Comparison of ENCODE assay signal across 19 cellular contexts in the genomic region with DNA sequence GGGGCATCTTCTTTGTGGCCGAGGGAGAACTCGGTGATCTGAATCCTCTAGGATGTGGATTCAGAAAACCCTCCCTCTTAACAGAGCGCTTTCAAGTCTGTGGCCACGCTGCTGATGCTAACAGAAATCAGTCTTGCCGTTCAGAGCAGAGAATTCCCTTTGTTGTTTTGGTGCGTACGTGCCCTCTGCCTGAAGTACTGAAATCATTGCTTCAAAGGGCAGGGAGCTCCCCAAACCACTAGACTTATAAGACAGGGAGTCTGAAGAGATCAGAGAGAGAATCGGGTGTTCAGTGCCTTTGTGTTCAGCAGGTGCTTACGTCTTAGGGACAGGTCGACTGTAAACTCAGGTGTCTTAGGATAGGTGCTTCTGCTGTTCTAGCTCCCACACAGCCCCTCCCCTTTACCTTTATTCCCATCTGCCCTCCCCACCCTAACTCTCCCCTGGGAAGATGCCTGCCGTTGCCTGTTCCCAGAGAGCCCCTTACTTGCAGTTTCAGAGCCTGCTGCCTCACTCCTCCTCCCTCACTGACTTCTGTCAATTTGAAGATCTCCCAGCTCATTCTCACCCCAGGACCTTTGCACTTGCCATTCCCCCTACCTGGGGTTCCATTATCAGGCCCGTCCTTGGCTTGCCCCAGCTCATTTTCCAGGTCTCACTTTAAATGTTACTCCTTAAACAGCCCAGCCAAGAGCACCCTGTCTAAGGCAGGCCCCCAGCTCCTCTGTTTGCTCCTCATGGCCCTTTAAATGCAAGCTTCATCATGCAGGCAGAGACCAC.
"Had no signal": no experiment of that assay in that cellular context is flagged by ENCODE, and none has a peak within 500 bp of the region (broad histone marks: within the 10 kb centered on the region; RNA-seq: fewer than 3 reads in every experiment).

No MANE protein-coding gene starts in this region.

- H3K9me3 Mint-ChIP-seq: naive thymus-derived CD8-positive, alpha-beta T cell; neural crest cell; stimulated activated naive B cell treated with anti-CD40 and anti-IgM and Interleukin-4, amounts not matched to agents 10 μg/mL and 1 μg/mL and 100 μg/mL, for 72 hours had no signal

- H3K4me3 Mint-ChIP-seq: naive thymus-derived CD8-positive, alpha-beta T cell; neural crest cell; stimulated activated naive B cell treated with anti-CD40 and anti-IgM and Interleukin-4, amounts not matched to agents 10 μg/mL and 1 μg/mL and 100 μg/mL, for 72 hours had no signal

- H3K36me3 Mint-ChIP-seq: naive thymus-derived CD8-positive, alpha-beta T cell; stimulated activated naive B cell treated with anti-CD40 and anti-IgM and Interleukin-4, amounts not matched to agents 10 μg/mL and 1 μg/mL and 100 μg/mL, for 72 hours had no signal

- ATAC-seq: heart left ventricle; left lobe of liver; mucosa of descending colon; naive thymus-derived CD8-positive, alpha-beta T cell; stimulated activated naive B cell treated with anti-CD40 and anti-IgM and Interleukin-4, amounts not matched to agents 10 μg/mL and 1 μg/mL and 100 μg/mL, for 72 hours had no signal

- H3K4me3 ChIP-seq: coronary artery, heart left ventricle, mucosa of descending colon, right atrium auricular region, sigmoid colon, skin epidermis, stomach had no signal

- H3K27ac ChIP-seq: coronary artery, heart left ventricle, right atrium auricular region, sigmoid colon, skin epidermis, stomach had no signal

- H3K27ac Mint-ChIP-seq: stimulated activated naive B cell treated with anti-CD40 and anti-IgM and Interleukin-4, amounts not matched to agents 10 μg/mL and 1 μg/mL and 100 μg/mL, for 72 hours had no signal

- DNase-seq: effector CD4-positive, alpha-beta T cell; foreskin melanocyte; heart left ventricle; hippocampal formation; islet precursor cell; mucosa of descending colon; sigmoid colon; stimulated activated CD4-positive, alpha-beta T cell treated with anti-CD3 and anti-CD28 coated beads, Interleukin-2, amount 100 ng/mL, for 24 hours; stimulated activated CD4-positive, alpha-beta T cell treated with anti-CD3 and anti-CD28 coated beads, Interleukin-4, amount 100 ng/mL, for 4 hours; stimulated activated naive B cell treated with anti-CD40 and anti-IgM and Interleukin-4, amounts not matched to agents 10 μg/mL and 1 μg/mL and 100 μg/mL, for 72 hours; stomach; substantia nigra; trophoblast cell had no signal

- H3K36me3 ChIP-seq: heart left ventricle, right atrium auricular region, sigmoid colon, stomach had no signal

- H3K27me3 ChIP-seq: heart left ventricle, right atrium auricular region, sigmoid colon had no signal

- H3K4me1 Mint-ChIP-seq: stimulated activated naive B cell treated with anti-CD40 and anti-IgM and Interleukin-4, amounts not matched to agents 10 μg/mL and 1 μg/mL and 100 μg/mL, for 72 hours had no signal
